In genomic region chr19:913080-913748, GRCh38 we compare ENCODE assay signal across 8 cellular contexts. TPM values are rescaled to one million over a fixed set of nuclear protein-coding genes. Genes with fewer than 3 reads are reported as not detected.
DNase-seq lines count a peak whose midpoint lies in the region; ATAC-seq and TF ChIP-seq lines count a peak whose summit lies in the region.

Gene R3HDM4, minus strand, starts transcription at chr19:913219. Its CDS starts 62 bp downstream, at chr19:913157.

- H3K27ac ChIP-seq in PC-3 (ENCODE audit: low read length): peak within 1 kb of the TSS; percentile 23; the same call in 1 of the 2 replicates

- no peaks in the 10 kb centered on the region for H3K9me3 Mint-ChIP-seq in activated T-helper 17 cell treated with anti-CD3 and anti-CD28 coated beads, Interleukin-2, amount 50 U/mL, for 72 hours
- no peaks in the 10 kb centered on the region for H3K9me3 Mint-ChIP-seq in naive B cell
- no peaks in the 10 kb centered on the region for H3K9me3 Mint-ChIP-seq in stimulated activated memory B cell treated with anti-CD40 and anti-IgM and Interleukin-4, amounts not matched to agents 10 μg/mL and 1 μg/mL and 100 μg/mL, for 72 hours

- H3K4me1 Mint-ChIP-seq in activated T-helper 17 cell treated with anti-CD3 and anti-CD28 coated beads, Interleukin-2, amount 50 U/mL, for 72 hours: peaks cover 14% of the 10 kb centered on the region
- peaks cover 22 to 45% (median 33%) of the 10 kb centered on the region in 3 donors for H3K4me1 Mint-ChIP-seq in naive B cell
- peaks cover 40% of the 10 kb centered on the region for H3K4me1 Mint-ChIP-seq in stimulated activated memory B cell treated with anti-CD40 and anti-IgM and Interleukin-4, amounts not matched to agents 10 μg/mL and 1 μg/mL and 100 μg/mL, for 72 hours

- TF ChIP-seq CTCF in PC-3 (conservative IDR thresholded peaks at IDR 0.05; ENCODE audit: low read depth, low read length): no peak

- peaks cover 12% of the 10 kb centered on the region for H3K4me1 ChIP-seq in PC-3 (ENCODE audit: insufficient read depth, low read length)

- H3K36me3 Mint-ChIP-seq in activated T-helper 17 cell treated with anti-CD3 and anti-CD28 coated beads, Interleukin-2, amount 50 U/mL, for 72 hours (ENCODE audit: low read depth): peaks cover 26% of the 10 kb centered on the region
- H3K36me3 Mint-ChIP-seq in naive B cell: peaks cover 0 to 6% of the 10 kb centered on the region in 2 donors
- H3K36me3 Mint-ChIP-seq in stimulated activated memory B cell treated with anti-CD40 and anti-IgM and Interleukin-4, amounts not matched to agents 10 μg/mL and 1 μg/mL and 100 μg/mL, for 72 hours: peaks cover 13% of the 10 kb centered on the region

- H3K27ac Mint-ChIP-seq in activated T-helper 17 cell treated with anti-CD3 and anti-CD28 coated beads, Interleukin-2, amount 50 U/mL, for 72 hours: peak within 1 kb of the TSS; percentile 76
- peak within 1 kb of the TSS; percentile 89 to 100 (median 96) for H3K27ac Mint-ChIP-seq in naive B cell
- peak within 1 kb of the TSS; percentile 92 for H3K27ac Mint-ChIP-seq in stimulated activated memory B cell treated with anti-CD40 and anti-IgM and Interleukin-4, amounts not matched to agents 10 μg/mL and 1 μg/mL and 100 μg/mL, for 72 hours

- H3K9me2 ChIP-seq in PC-3 (replicated peaks; ENCODE audit: low read length): no peaks in the 10 kb centered on the region

- H3K79me2 ChIP-seq in PC-3 (ENCODE audit: low read length): peaks cover 28% of the 10 kb centered on the region

- peak within 1 kb of the TSS; percentile 77 for H3K4me3 Mint-ChIP-seq in activated T-helper 17 cell treated with anti-CD3 and anti-CD28 coated beads, Interleukin-2, amount 50 U/mL, for 72 hours
- H3K4me3 Mint-ChIP-seq in naive B cell: peak within 1 kb of the TSS; percentile 82 to 95 (median 88)
- peak within 1 kb of the TSS; percentile 99 for H3K4me3 Mint-ChIP-seq in stimulated activated memory B cell treated with anti-CD40 and anti-IgM and Interleukin-4, amounts not matched to agents 10 μg/mL and 1 μg/mL and 100 μg/mL, for 72 hours

- DNase-seq in Daoy (ENCODE audit: low read depth) (peak; percentile 80), PC-3 (peak; percentile 52), fibroblast of gingiva (ENCODE audit: low read depth) (peak; percentile 60), naive B cell (peak; percentile 85)

- H3K4me2 ChIP-seq in PC-3 (ENCODE audit: low read length): peak within 1 kb of the TSS; percentile 86

- H4K20me1 ChIP-seq in PC-3 (ENCODE audit: low read length): no peaks in the 10 kb centered on the region

- CTCF ChIA-PET in PC-3 (lab: Charles Lee): no interaction called here

- no peaks in the 10 kb centered on the region for H3K9me3 ChIP-seq in PC-3 (ENCODE audit: low read length)

- no peaks in the 10 kb centered on the region for H3F3A ChIP-seq in PC-3 (ENCODE audit: low read length, unreplicated experiment)

- H3K27me3 ChIP-seq in PC-3 (ENCODE audit: low read length): peaks cover 4% of the 10 kb centered on the region; the same call in 1 of the 2 replicates

- H3K4me3 ChIP-seq in PC-3 (ENCODE audit: low read length): peak within 1 kb of the TSS; percentile 79

- TSS peak; percentile 61 for BruUV-seq in PC-3 (replicated peaks; lab: Mats Ljungman, UMichigan)

- ATAC-seq in HG02642 (IDR thresholded peaks at IDR 0.05; ENCODE audit: poor library complexity, unreplicated experiment) (peak; percentile 58), PC-3 (peak; percentile 51), naive B cell (ENCODE audit: low read depth in 2 of 2) (peak; percentile 44 to 48), GM21786 (IDR thresholded peaks at IDR 0.05; ENCODE audit: unreplicated experiment) (no peak)
- ATAC-seq in activated T-helper 17 cell treated with anti-CD3 and anti-CD28 coated beads, Interleukin-2, amount 50 U/mL, for 72 hours (replicated peaks): peak; percentile 73
- peak; percentile 78 for ATAC-seq in stimulated activated memory B cell treated with anti-CD40 and anti-IgM and Interleukin-4, amounts not matched to agents 10 μg/mL and 1 μg/mL and 100 μg/mL, for 72 hours

- H3K9ac ChIP-seq in PC-3 (ENCODE audit: low read length): peak within 1 kb of the TSS; percentile 73

- H3K36me3 ChIP-seq in PC-3 (ENCODE audit: low read depth, low read length): no peaks in the 10 kb centered on the region

- POLR2A ChIA-PET in PC-3 (lab: Charles Lee; ENCODE audit: unreplicated experiment): no interaction called here

- H2AFZ ChIP-seq in PC-3 (ENCODE audit: low read length): peak within 1 kb of the TSS; percentile 79; the same call in 1 of the 2 replicates

- intact Hi-C loops in PC-3 (cut with micrococcal nuclease): no loop called here

- H3K27me3 Mint-ChIP-seq in activated T-helper 17 cell treated with anti-CD3 and anti-CD28 coated beads, Interleukin-2, amount 50 U/mL, for 72 hours: no peaks in the 10 kb centered on the region
- H3K27me3 Mint-ChIP-seq in naive B cell: peaks cover 0 to 11% (median 4%) of the 10 kb centered on the region in 3 donors
- H3K27me3 Mint-ChIP-seq in stimulated activated memory B cell treated with anti-CD40 and anti-IgM and Interleukin-4, amounts not matched to agents 10 μg/mL and 1 μg/mL and 100 μg/mL, for 72 hours: no peaks in the 10 kb centered on the region

RNA-seq across cellular contexts. Expression of gene R3HDM4, which starts in this region (rescaled TPM):
- 35.8 and 40.8 TPM in 2 replicates for total RNA-seq in Daoy (2014; rRNA removed; shearing (Covaris generic))
- total RNA-seq in PC-3 (2014; rRNA removed): 34.0 and 44.9 TPM in 2 replicates
- 10 to 100 TPM; 78.5 to 79.3 TPM for total RNA-seq in activated T-helper 17 cell treated with anti-CD3 and anti-CD28 coated beads, Interleukin-2, amount 50 U/mL, for 72 hours
- 100 to 1,000 TPM; 162 to 209 (median 175) TPM for polyA plus RNA-seq in naive B cell (ENCODE audit: low read depth in 6 of 6)
